ENCODE assay signal across 12 cellular contexts in genomic region chr3:66487475-66487874, GRCh38. TPM values are rescaled to one million over a fixed set of nuclear protein-coding genes. Genes with fewer than 3 reads are reported as not detected.
DNase-seq lines count a peak whose midpoint lies in the region; ATAC-seq, FAIRE-seq and TF ChIP-seq lines count a peak whose summit lies in the region.
"Had no signal": no experiment of that assay in that cellular context is flagged by ENCODE, and none has a peak within 500 bp of the region (broad histone marks: within the 10 kb centered on the region; RNA-seq: fewer than 3 reads in every experiment).

No MANE protein-coding gene starts in this region.

- no peak overlapping the region for H3K4me2 ChIP-seq in Karpas-422 (ENCODE audit: low read depth, low read length, poor library complexity, severe bottlenecking)

- peaks cover 11% of the 10 kb centered on the region for H3K36me3 Mint-ChIP-seq in CD4-positive, CD25-positive, alpha-beta regulatory T cell
- H3K36me3 Mint-ChIP-seq in endodermal cell (ENCODE audit: low read depth), result no peaks in the 10 kb centered on the region

- H2AFZ ChIP-seq in Karpas-422 (ENCODE audit: low read length), result no peak overlapping the region
- H2AFZ ChIP-seq: parathyroid adenoma had no signal

- intact Hi-C loops in prostate gland (cut with DNase I), result loop anchor here (5.0 kb wide), 1 partner anchor 40 kb away; no protein-coding TSS in a partner anchor

- peak overlapping the region in 2 of 3 donors; percentile 45 to 92 for H3K27ac Mint-ChIP-seq in CD4-positive, CD25-positive, alpha-beta regulatory T cell
- peak overlapping the region; percentile 13 for H3K27ac Mint-ChIP-seq in endodermal cell
- H3K27ac Mint-ChIP-seq: activated naive CD8-positive, alpha-beta T cell treated with anti-CD3 and anti-CD28 coated beads, Interleukin-2, amount 10 ng/mL, durations not matched to agents 7 days and 5 days had no signal

- no peaks in the 10 kb centered on the region for H3K36me3 ChIP-seq in CD4-positive, CD25-positive, alpha-beta regulatory T cell (ENCODE audit: control insufficient read depth, insufficient read depth, low read length)
- H3K36me3 ChIP-seq in Karpas-422 (ENCODE audit: insufficient read depth, low read length) (no peaks in the 10 kb centered on the region), endodermal cell (ENCODE audit: control insufficient read depth, insufficient read depth, low read length) (peaks cover 5% of the 10 kb centered on the region), prostate gland (no peaks in the 10 kb centered on the region)

- H4K20me1 ChIP-seq in Karpas-422 (ENCODE audit: insufficient read depth, low read depth, low read length), result no peaks in the 10 kb centered on the region

- H3K4me1 ChIP-seq in CD4-positive, CD25-positive, alpha-beta regulatory T cell (ENCODE audit: control insufficient read depth, insufficient read depth, low read length, poor library complexity, severe bottlenecking), result peaks cover 92% of the 10 kb centered on the region
- H3K4me1 ChIP-seq in Karpas-422 (ENCODE audit: low read length) (peaks cover 75% of the 10 kb centered on the region), endodermal cell (ENCODE audit: control insufficient read depth, insufficient read depth, low read length) (peaks cover 28% of the 10 kb centered on the region), prostate gland (replicated peaks) (peaks cover 26% of the 10 kb centered on the region)
- H3K4me1 ChIP-seq: parathyroid adenoma had no signal

- H3K9me3 Mint-ChIP-seq in CD4-positive, CD25-positive, alpha-beta regulatory T cell, result peaks cover 0 to 3% (median 0%) of the 10 kb centered on the region in 7 donors
- no peaks in the 10 kb centered on the region for H3K9me3 Mint-ChIP-seq in endodermal cell

- TF ChIP-seq CTCF in endodermal cell (conservative IDR thresholded peaks at IDR 0.05) (no peak), prostate gland (IDR thresholded peaks at IDR 0.05) (no peak), GM10266 (IDR thresholded peaks at IDR 0.05; ENCODE audit: control insufficient read depth, insufficient read depth, low read depth, missing control alignments) (no peak)

- H3K79me2 ChIP-seq in Karpas-422 (ENCODE audit: low read length), result peaks cover 48% of the 10 kb centered on the region

- peaks cover 45 to 92% (median 74%) of the 10 kb centered on the region in 4 donors for H3K4me1 Mint-ChIP-seq in CD4-positive, CD25-positive, alpha-beta regulatory T cell
- H3K4me1 Mint-ChIP-seq in endodermal cell, result peaks cover 67% of the 10 kb centered on the region

- peak overlapping the region in 2 of 4 donors; percentile 29 to 47 for H3K4me3 Mint-ChIP-seq in CD4-positive, CD25-positive, alpha-beta regulatory T cell
- no peak overlapping the region for H3K4me3 Mint-ChIP-seq in endodermal cell
- H3K4me3 Mint-ChIP-seq: activated naive CD8-positive, alpha-beta T cell treated with anti-CD3 and anti-CD28 coated beads, Interleukin-2, amount 10 ng/mL, durations not matched to agents 7 days and 5 days had no signal

- ATAC-seq in CD4-positive, CD25-positive, alpha-beta regulatory T cell (ENCODE audit: low read depth in 2 of 2), result no peak
- no peak for ATAC-seq in GM21528 (IDR thresholded peaks at IDR 0.05; ENCODE audit: low FRiP score, unreplicated experiment)

- no peak for DNase-seq in CD4-positive, CD25-positive, alpha-beta regulatory T cell
- DNase-seq in Karpas-422 (no peak), endodermal cell (no peak), prostate gland (ENCODE audit: low spot score) (no peak), GM10266 (ENCODE audit: extremely low spot score) (no peak), H54 (ENCODE audit: insufficient read length, low spot score) (no peak), NCI-H146 (lab: John Stamatoyannopoulos, UW) (no peak)
- DNase-seq: activated naive CD8-positive, alpha-beta T cell treated with anti-CD3 and anti-CD28 coated beads, Interleukin-2, amount 10 ng/mL, durations not matched to agents 7 days and 5 days; kidney had no signal

- no peak for FAIRE-seq in H54 (lab: Jason Lieb, UNC)
- FAIRE-seq: kidney had no signal

- H3K27me3 Mint-ChIP-seq in CD4-positive, CD25-positive, alpha-beta regulatory T cell, result no peaks in the 10 kb centered on the region
- H3K27me3 Mint-ChIP-seq in endodermal cell (ENCODE audit: insufficient read depth), result no peaks in the 10 kb centered on the region
- H3K27me3 Mint-ChIP-seq: activated naive CD8-positive, alpha-beta T cell treated with anti-CD3 and anti-CD28 coated beads, Interleukin-2, amount 10 ng/mL, durations not matched to agents 7 days and 5 days had no signal

- TF ChIP-seq POLR2A in prostate gland (IDR thresholded peaks at IDR 0.05) (no peak), H54 (IDR thresholded peaks at IDR 0.05; ENCODE audit: low read depth, low read length) (no peak)

- H3K4me3 ChIP-seq in CD4-positive, CD25-positive, alpha-beta regulatory T cell (ENCODE audit: low read depth, low read length), result no peak overlapping the region
- H3K4me3 ChIP-seq in Karpas-422 (ENCODE audit: low read length), result no peak overlapping the region
- no peak overlapping the region for H3K4me3 ChIP-seq in endodermal cell (ENCODE audit: low read length)
- H3K4me3 ChIP-seq in prostate gland, result no peak overlapping the region

- no peak overlapping the region for H3K27ac ChIP-seq in CD4-positive, CD25-positive, alpha-beta regulatory T cell (ENCODE audit: insufficient read depth, low read length, poor library complexity, severe bottlenecking)
- H3K27ac ChIP-seq in Karpas-422 (ENCODE audit: low read length), result 0 out of 2 replicates have a peak overlapping the region, but pooled peaks have one; percentile 5
- peak overlapping the region; percentile 26 for H3K27ac ChIP-seq in endodermal cell (ENCODE audit: low read depth, low read length)
- peak overlapping the region; percentile 7 to 97 for H3K27ac ChIP-seq in prostate gland
- H3K27ac ChIP-seq: epithelial cell of prostate, parathyroid adenoma had no signal

- H3K9ac ChIP-seq in Karpas-422 (ENCODE audit: low read length), result no peak overlapping the region
- H3K9ac ChIP-seq in endodermal cell (ENCODE audit: extremely low read depth, low read length, poor library complexity, severe bottlenecking), result no peak overlapping the region
- H3K9ac ChIP-seq: parathyroid adenoma had no signal

- no peaks in the 10 kb centered on the region for H3K27me3 ChIP-seq in CD4-positive, CD25-positive, alpha-beta regulatory T cell (ENCODE audit: control insufficient read depth, insufficient read depth, low read length)
- H3K27me3 ChIP-seq in Karpas-422 (ENCODE audit: low read length), result no peaks in the 10 kb centered on the region
- H3K27me3 ChIP-seq in endodermal cell (ENCODE audit: control insufficient read depth, insufficient read depth, low read length, poor library complexity, severe bottlenecking), result no peaks in the 10 kb centered on the region
- H3K27me3 ChIP-seq in prostate gland (replicated peaks; ENCODE audit: insufficient read depth), result no peaks in the 10 kb centered on the region

- H3K9me2 ChIP-seq in Karpas-422 (replicated peaks; ENCODE audit: insufficient read depth, low read length), result no peaks in the 10 kb centered on the region

- WGBS in endodermal cell (ENCODE audit: insufficient coverage in 1 of 2, insufficient read length in 1 of 2), 2 experiments, result 74 to 80% methylated on average over 5 of the region's 5 CpGs
- WGBS in prostate gland, result 38% methylated on average over 5 of the region's 5 CpGs

- no peaks in the 10 kb centered on the region for H3K9me3 ChIP-seq in CD4-positive, CD25-positive, alpha-beta regulatory T cell (ENCODE audit: control insufficient read depth in 2 of 2, low read length in 2 of 2)
- no peaks in the 10 kb centered on the region for H3K9me3 ChIP-seq in Karpas-422 (ENCODE audit: low read length)
- H3K9me3 ChIP-seq in endodermal cell (ENCODE audit: control insufficient read depth, low read length), result no peaks in the 10 kb centered on the region
- no peaks in the 10 kb centered on the region for H3K9me3 ChIP-seq in prostate gland

RNA-seq across cellular contexts. Expression of gene LRIG1, which starts 13.3 kb away (rescaled TPM):
- 81.3 TPM for total RNA-seq in CD4-positive, CD25-positive, alpha-beta regulatory T cell
- polyA plus RNA-seq in CD4-positive, CD25-positive, alpha-beta regulatory T cell, result 10 to 100 TPM; 46.7 to 67.6 (median 64.4) TPM
- 52.4 and 75.4 TPM in 2 replicates for total RNA-seq in Karpas-422 (2014; rRNA removed; shearing (Covaris generic); ENCODE audit: low replicate concordance)
- 10 to 100 TPM; 37.5 to 42.3 TPM for total RNA-seq in endodermal cell
- 119 TPM for polyA plus RNA-seq in endodermal cell (2013, experiment 1 of 2)
- polyA plus RNA-seq in endodermal cell (2013, experiment 2 of 2), result 96.5 TPM
- total RNA-seq in prostate gland, result 100 to 1,000 TPM; 119 to 186 TPM
